In genomic region chr20:33624399-33624798, GRCh38 we compare ENCODE assay signal across 30 cellular contexts. TPM values are rescaled to one million over a fixed set of nuclear protein-coding genes. Genes with fewer than 3 reads are reported as not detected.
DNase-seq lines count a peak whose midpoint lies in the region; ATAC-seq and TF ChIP-seq lines count a peak whose summit lies in the region.
"Had no signal": no experiment of that assay in that cellular context is flagged by ENCODE, and none has a peak within 500 bp of the region (broad histone marks: within the 10 kb centered on the region; RNA-seq: fewer than 3 reads in every experiment).

No MANE protein-coding gene starts in this region.

- intact Hi-C loops in activated CD4-positive, alpha-beta T cell treated with anti-CD3 and anti-CD28 coated beads for 36 hours (cut with DNase I, micrococcal nuclease): no loop called here
- intact Hi-C loops in CD8-positive, alpha-beta T cell (cut with DNase I, micrococcal nuclease): no loop called here
- intact Hi-C loops in activated CD8-positive, alpha-beta T cell treated with anti-CD3 and anti-CD28 coated beads for 36 hours (cut with micrococcal nuclease): no loop called here

- no peak for TF ChIP-seq POLR2A in upper lobe of left lung (IDR thresholded peaks at IDR 0.05)

- no peak overlapping the region for H3K27ac ChIP-seq in CD8-positive, alpha-beta T cell (ENCODE audit: low read depth, low read length)
- no peak overlapping the region for H3K27ac ChIP-seq in upper lobe of left lung
- H3K27ac ChIP-seq: 22Rv1, C4-2B, cardiac muscle cell, HL-60, left ventricle myocardium inferior, RWPE1 had no signal

- CTCF ChIA-PET in activated CD4-positive, alpha-beta T cell treated with anti-CD3 and anti-CD28 coated beads for 36 hours (lab: Charles Lee): interaction anchor here (0.7 to 1.1 kb wide), 2 partner anchors 44 to 183 kb away, joined by 4 to 5 read pairs; no protein-coding TSS in a partner anchor
- CTCF ChIA-PET in CD8-positive, alpha-beta T cell (lab: Charles Lee): interaction anchor here (0.7 to 1.1 kb wide), 2 partner anchors 29 to 88 kb away, joined by 3 read pairs; no protein-coding TSS in a partner anchor
- CTCF ChIA-PET in activated CD8-positive, alpha-beta T cell treated with anti-CD3 and anti-CD28 coated beads for 36 hours (lab: Charles Lee): no interaction called here

- TF ChIP-seq EP300 in upper lobe of left lung (IDR thresholded peaks at IDR 0.05): no peak

- no peaks in the 10 kb centered on the region for H3K9me3 Mint-ChIP-seq in activated CD4-positive, alpha-beta T cell treated with anti-CD3 and anti-CD28 coated beads for 36 hours (ENCODE audit: low read depth)
- H3K9me3 Mint-ChIP-seq in CD8-positive, alpha-beta T cell: no peaks in the 10 kb centered on the region
- H3K9me3 Mint-ChIP-seq in activated CD8-positive, alpha-beta T cell treated with anti-CD3 and anti-CD28 coated beads for 36 hours: no peaks in the 10 kb centered on the region
- no peaks in the 10 kb centered on the region for H3K9me3 Mint-ChIP-seq in memory B cell
- H3K9me3 Mint-ChIP-seq: activated naive CD8-positive, alpha-beta T cell treated with anti-CD3 and anti-CD28 coated beads, Interleukin-2, amount 10 ng/mL, durations not matched to agents 7 days and 5 days had no signal

- H3K4me1 Mint-ChIP-seq in activated CD4-positive, alpha-beta T cell treated with anti-CD3 and anti-CD28 coated beads for 36 hours: peaks cover 16% of the 10 kb centered on the region
- H3K4me1 Mint-ChIP-seq in CD8-positive, alpha-beta T cell (ENCODE audit: low read depth): peaks cover 22% of the 10 kb centered on the region
- H3K4me1 Mint-ChIP-seq in activated CD8-positive, alpha-beta T cell treated with anti-CD3 and anti-CD28 coated beads for 36 hours (ENCODE audit: low read depth): peaks cover 13% of the 10 kb centered on the region
- peaks cover 9% of the 10 kb centered on the region for H3K4me1 Mint-ChIP-seq in memory B cell

- H3K36me3 Mint-ChIP-seq in activated CD4-positive, alpha-beta T cell treated with anti-CD3 and anti-CD28 coated beads for 36 hours (ENCODE audit: low read depth): peaks cover 28% of the 10 kb centered on the region
- H3K36me3 Mint-ChIP-seq in CD8-positive, alpha-beta T cell: peaks cover 80% of the 10 kb centered on the region
- peaks cover 22% of the 10 kb centered on the region for H3K36me3 Mint-ChIP-seq in activated CD8-positive, alpha-beta T cell treated with anti-CD3 and anti-CD28 coated beads for 36 hours (ENCODE audit: low read depth)
- peaks cover 32% of the 10 kb centered on the region for H3K36me3 Mint-ChIP-seq in memory B cell

- no peaks in the 10 kb centered on the region for H3K27me3 ChIP-seq in CD8-positive, alpha-beta T cell (ENCODE audit: insufficient read depth, low read length)
- H3K27me3 ChIP-seq in upper lobe of left lung: no peaks in the 10 kb centered on the region
- H3K27me3 ChIP-seq: cardiac muscle cell had no signal

- no peak overlapping the region for H3K4me3 Mint-ChIP-seq in activated CD4-positive, alpha-beta T cell treated with anti-CD3 and anti-CD28 coated beads for 36 hours
- peak overlapping the region; percentile 57 for H3K4me3 Mint-ChIP-seq in CD8-positive, alpha-beta T cell
- H3K4me3 Mint-ChIP-seq in activated CD8-positive, alpha-beta T cell treated with anti-CD3 and anti-CD28 coated beads for 36 hours: no peak overlapping the region
- H3K4me3 Mint-ChIP-seq in memory B cell: no peak overlapping the region
- H3K4me3 Mint-ChIP-seq: activated CD8-positive, alpha-beta memory T cell treated with anti-CD3 and anti-CD28 coated beads, Interleukin-2, amount 10 ng/mL, durations not matched to agents 7 days and 5 days; activated naive CD8-positive, alpha-beta T cell treated with anti-CD3 and anti-CD28 coated beads, Interleukin-2, amount 10 ng/mL, durations not matched to agents 7 days and 5 days; stimulated activated naive B cell treated with anti-CD40 and anti-IgM and Interleukin-4, amounts not matched to agents 10 μg/mL and 1 μg/mL and 100 μg/mL, for 72 hours had no signal

- H3K27ac Mint-ChIP-seq in activated CD4-positive, alpha-beta T cell treated with anti-CD3 and anti-CD28 coated beads for 36 hours: no peak overlapping the region
- H3K27ac Mint-ChIP-seq in CD8-positive, alpha-beta T cell: peak overlapping the region; percentile 88
- peak overlapping the region; percentile 16 for H3K27ac Mint-ChIP-seq in activated CD8-positive, alpha-beta T cell treated with anti-CD3 and anti-CD28 coated beads for 36 hours
- H3K27ac Mint-ChIP-seq in memory B cell: peak overlapping the region; percentile 67
- H3K27ac Mint-ChIP-seq: activated CD8-positive, alpha-beta memory T cell treated with anti-CD3 and anti-CD28 coated beads, Interleukin-2, amount 10 ng/mL, durations not matched to agents 7 days and 5 days; activated naive CD8-positive, alpha-beta T cell treated with anti-CD3 and anti-CD28 coated beads, Interleukin-2, amount 10 ng/mL, durations not matched to agents 7 days and 5 days; stimulated activated naive B cell treated with anti-CD40 and anti-IgM and Interleukin-4, amounts not matched to agents 10 μg/mL and 1 μg/mL and 100 μg/mL, for 72 hours had no signal

- TF ChIP-seq CTCF in CD8-positive, alpha-beta T cell (IDR thresholded peaks at IDR 0.05): no peak
- TF ChIP-seq CTCF in activated CD8-positive, alpha-beta T cell treated with anti-CD3 and anti-CD28 coated beads for 36 hours (IDR thresholded peaks at IDR 0.05): no peak
- no peak for TF ChIP-seq CTCF in upper lobe of left lung (IDR thresholded peaks at IDR 0.05)

- WGBS in upper lobe of left lung, 2 donors: 74 to 80% methylated on average over 3 of the region's 3 CpGs

- peak; percentile 61 for ATAC-seq in activated CD4-positive, alpha-beta T cell treated with anti-CD3 and anti-CD28 coated beads for 36 hours
- peak; percentile 72 for ATAC-seq in CD8-positive, alpha-beta T cell
- no peak for ATAC-seq in activated CD8-positive, alpha-beta T cell treated with anti-CD3 and anti-CD28 coated beads for 36 hours
- peak; percentile 42 for ATAC-seq in memory B cell (ENCODE audit: low read depth)
- no peak for ATAC-seq in upper lobe of left lung (ENCODE audit: low FRiP score in 2 of 2)
- ATAC-seq: activated CD8-positive, alpha-beta memory T cell treated with anti-CD3 and anti-CD28 coated beads, Interleukin-2, amount 10 ng/mL, durations not matched to agents 7 days and 5 days; HCT116; stimulated activated naive B cell treated with anti-CD40 and anti-IgM and Interleukin-4, amounts not matched to agents 10 μg/mL and 1 μg/mL and 100 μg/mL, for 72 hours had no signal

- H3K9me3 ChIP-seq in CD8-positive, alpha-beta T cell (ENCODE audit: low read length): no peaks in the 10 kb centered on the region
- no peaks in the 10 kb centered on the region for H3K9me3 ChIP-seq in upper lobe of left lung
- H3K9me3 ChIP-seq: left ventricle myocardium inferior had no signal

- POLR2A ChIA-PET in activated CD4-positive, alpha-beta T cell treated with anti-CD3 and anti-CD28 coated beads for 36 hours (lab: Charles Lee): no interaction called here
- POLR2A ChIA-PET in CD8-positive, alpha-beta T cell (lab: Charles Lee): interaction anchor here (1.3 kb wide), 1 partner anchor 51 kb away, joined by 3 read pairs; no protein-coding TSS in a partner anchor
- POLR2A ChIA-PET in activated CD8-positive, alpha-beta T cell treated with anti-CD3 and anti-CD28 coated beads for 36 hours (lab: Charles Lee): no interaction called here

- H3K4me3 ChIP-seq in CD8-positive, alpha-beta T cell (ENCODE audit: low read depth, low read length): no peak overlapping the region
- no peak overlapping the region for H3K4me3 ChIP-seq in upper lobe of left lung
- H3K4me3 ChIP-seq: cardiac muscle cell, left ventricle myocardium inferior had no signal

- peaks cover 8% of the 10 kb centered on the region for H3K4me1 ChIP-seq in CD8-positive, alpha-beta T cell (ENCODE audit: insufficient read depth, low read length)
- H3K4me1 ChIP-seq in upper lobe of left lung: no peaks in the 10 kb centered on the region

- DNase-seq in activated CD4-positive, alpha-beta T cell treated with anti-CD3 and anti-CD28 coated beads for 36 hours: no peak
- DNase-seq in activated CD4-positive, alpha-beta T cell treated with anti-CD3 and anti-CD28 coated beads for 48 hours: no peak
- DNase-seq in CD8-positive, alpha-beta T cell: no peak
- no peak for DNase-seq in activated CD8-positive, alpha-beta T cell treated with anti-CD3 and anti-CD28 coated beads for 36 hours
- DNase-seq in memory B cell (ENCODE audit: low spot score in 2 of 2): no peak
- no peak for DNase-seq in DMS153 (lab: John Stamatoyannopoulos, UW)
- no peak for DNase-seq in UCSD-AML1 (lab: John Stamatoyannopoulos, UW; ENCODE audit: unreplicated experiment)
- no peak for DNase-seq in upper lobe of left lung
- DNase-seq: activated CD8-positive, alpha-beta memory T cell treated with anti-CD3 and anti-CD28 coated beads, Interleukin-2, amount 10 ng/mL, durations not matched to agents 7 days and 5 days; activated naive CD8-positive, alpha-beta T cell treated with anti-CD3 and anti-CD28 coated beads, Interleukin-2, amount 10 ng/mL, durations not matched to agents 7 days and 5 days; cortex of kidney; glutamatergic neuron; left ventricle myocardium inferior; MM.1S; NCI-H1105 treated with DMSO at 0.1 percent for 48 hours; NCI-H1930; NCI-H510A treated with DMSO at 0.1 percent for 48 hours; stimulated activated CD4-positive, alpha-beta T cell treated with anti-CD3 and anti-CD28 coated beads, Interleukin-15, amount 100 ng/mL, for 24 hours; stimulated activated naive B cell treated with anti-CD40 and anti-IgM and Interleukin-4, amounts not matched to agents 10 μg/mL and 1 μg/mL and 100 μg/mL, for 72 hours had no signal

- no peaks in the 10 kb centered on the region for H3K27me3 Mint-ChIP-seq in activated CD4-positive, alpha-beta T cell treated with anti-CD3 and anti-CD28 coated beads for 36 hours
- no peaks in the 10 kb centered on the region for H3K27me3 Mint-ChIP-seq in CD8-positive, alpha-beta T cell (ENCODE audit: low read depth)
- H3K27me3 Mint-ChIP-seq in activated CD8-positive, alpha-beta T cell treated with anti-CD3 and anti-CD28 coated beads for 36 hours: no peaks in the 10 kb centered on the region
- no peaks in the 10 kb centered on the region for H3K27me3 Mint-ChIP-seq in memory B cell
- H3K27me3 Mint-ChIP-seq: activated CD8-positive, alpha-beta memory T cell treated with anti-CD3 and anti-CD28 coated beads, Interleukin-2, amount 10 ng/mL, durations not matched to agents 7 days and 5 days; activated naive CD8-positive, alpha-beta T cell treated with anti-CD3 and anti-CD28 coated beads, Interleukin-2, amount 10 ng/mL, durations not matched to agents 7 days and 5 days; stimulated activated naive B cell treated with anti-CD40 and anti-IgM and Interleukin-4, amounts not matched to agents 10 μg/mL and 1 μg/mL and 100 μg/mL, for 72 hours had no signal

- H3K36me3 ChIP-seq in CD8-positive, alpha-beta T cell (ENCODE audit: insufficient read depth, low read length): peaks cover 13% of the 10 kb centered on the region
- peaks cover 4 to 45% (median 36%) of the 10 kb centered on the region in 4 donors for H3K36me3 ChIP-seq in upper lobe of left lung

RNA-seq across cellular contexts. Expression of gene C20orf144, which starts 37.7 kb away (rescaled TPM):
- total RNA-seq in activated CD4-positive, alpha-beta T cell treated with anti-CD3 and anti-CD28 coated beads for 36 hours: under 1 TPM; 0.16 to 0.27 TPM
- under 1 TPM; 0.25 to 0.27 TPM for total RNA-seq in CD8-positive, alpha-beta T cell
- total RNA-seq in activated CD8-positive, alpha-beta T cell treated with anti-CD3 and anti-CD28 coated beads for 36 hours: under 1 TPM; 0.29 to 0.36 TPM
- total RNA-seq in upper lobe of left lung: not detected
- total RNA-seq: Daoy, left ventricle myocardium inferior, mesenteric fat pad, omental fat pad, temporal lobe, ureter had no signal

RNA-seq across cellular contexts. Expression of gene ACTL10, which starts 42.3 kb away (rescaled TPM):
- 1 to 10 TPM in 1 of 2 experiments, under 1 TPM in 1; 0.91 to 1.7 TPM for total RNA-seq in activated CD4-positive, alpha-beta T cell treated with anti-CD3 and anti-CD28 coated beads for 36 hours
- total RNA-seq in CD8-positive, alpha-beta T cell: under 1 TPM; 0.65 to 0.75 TPM
- total RNA-seq in activated CD8-positive, alpha-beta T cell treated with anti-CD3 and anti-CD28 coated beads for 36 hours: 1 to 10 TPM; 2.4 TPM
- 1 to 10 TPM in 5 of 6 donors, not detected in 1; 1.7 to 3.8 (median 2.1) TPM for total RNA-seq in upper lobe of left lung

RNA-seq across cellular contexts. Expression of gene NECAB3, which starts 49.8 kb away (rescaled TPM):
- total RNA-seq in activated CD4-positive, alpha-beta T cell treated with anti-CD3 and anti-CD28 coated beads for 36 hours: 10 to 100 TPM; 12.2 to 13.3 TPM
- 1 to 10 TPM; 5.7 to 5.9 TPM for total RNA-seq in CD8-positive, alpha-beta T cell
- 10 to 100 TPM; 13.7 to 16.0 TPM for total RNA-seq in activated CD8-positive, alpha-beta T cell treated with anti-CD3 and anti-CD28 coated beads for 36 hours
- total RNA-seq in upper lobe of left lung: 100 to 1,000 TPM in 2 of 6 donors, 10 to 100 TPM in 4; 43.4 to 309 (median 90.6) TPM

Comparison
In these comparisons a context has a peak if more than half of its experiments do, and no peak if none do; other contexts are left out.
1. ATAC-seq: peak in activated CD4-positive, alpha-beta T cell treated with anti-CD3 and anti-CD28 coated beads for 36 hours (single experiment), CD8-positive, alpha-beta T cell (single experiment) and memory B cell (single experiment); none in activated CD8-positive, alpha-beta T cell treated with anti-CD3 and anti-CD28 coated beads for 36 hours (single experiment) and upper lobe of left lung (0 of 2).